1 cellular context compared by ENCODE assay signal in genomic region chrX:15785176-15785735, GRCh38.
TF ChIP-seq lines count a peak whose summit lies in the region.

No MANE protein-coding gene starts in this region.

TF ChIP-seq in K562, 482 proteins besides CTCF, POLR2A, EP300 and RAD21 (continued from another document):
- TF ChIP-seq MTA2 (IDR thresholded peaks at IDR 0.05; ENCODE audit: low read depth) (no peak), KDM2B (CRISPR knock-in tag; IDR thresholded peaks at IDR 0.05) (no peak), ZNF121 (CRISPR knock-in tag; conservative IDR thresholded peaks at IDR 0.05) (no peak), RFX1 (IDR thresholded peaks at IDR 0.05) (peak; percentile 55), WHSC1 (IDR thresholded peaks at IDR 0.05; ENCODE audit: low read length) (no peak)
